In the genomic region with DNA sequence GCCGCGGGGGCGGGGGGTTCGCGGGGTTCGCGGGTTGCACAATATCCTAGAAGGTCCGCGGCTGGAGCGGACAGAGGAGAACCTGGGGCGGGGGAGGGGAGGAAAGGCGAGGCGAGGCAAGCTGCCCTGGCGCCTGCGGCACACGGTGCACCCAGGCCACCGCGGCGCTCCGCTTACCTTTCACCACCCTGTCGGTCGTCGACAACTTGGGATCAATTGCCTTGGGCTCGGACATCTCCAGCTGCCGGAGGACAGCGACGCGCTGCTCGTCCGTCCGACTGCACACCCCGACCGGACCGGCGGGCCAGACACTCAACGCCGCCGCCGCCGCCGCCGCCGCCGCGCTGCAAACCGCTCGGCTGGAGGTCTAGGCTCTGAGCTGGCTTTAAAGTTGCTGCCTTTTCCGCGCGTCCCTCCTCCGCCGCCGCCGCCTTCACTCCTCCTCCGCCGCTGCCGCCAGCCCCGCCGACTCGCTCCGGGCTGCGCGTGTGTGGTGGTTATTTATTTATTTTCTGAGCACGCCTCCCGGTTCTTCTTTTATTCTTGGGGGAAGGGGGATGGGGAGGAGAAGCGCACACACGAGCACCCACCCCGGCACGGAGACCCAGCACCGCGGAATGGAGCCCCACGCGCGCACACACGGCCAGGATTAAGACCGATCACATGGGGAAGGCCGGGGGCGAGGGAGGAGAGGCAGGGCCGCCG, we compare ENCODE assay signal across 8 cellular contexts. TPM values are rescaled to one million over a fixed set of nuclear protein-coding genes. Genes with fewer than 3 reads are reported as not detected.
DNase-seq lines count a peak whose midpoint lies in the region; ATAC-seq, FAIRE-seq and TF ChIP-seq lines count a peak whose summit lies in the region.

No MANE protein-coding gene starts in this region.

- ATAC-seq in activated CD4-positive, CD25-positive, alpha-beta regulatory T cell treated with anti-CD3 and anti-CD28 coated beads, Interleukin-2, amount 50 U/mL, for 24 hours: peak; percentile 4 to 12

- peaks cover 1 to 25% (median 15%) of the 10 kb centered on the region in 4 donors for H3K4me1 ChIP-seq in liver (ENCODE audit: control insufficient read depth in 4 of 4, insufficient read depth in 4 of 4, low read length in 3 of 4)

- H3K9me3 ChIP-seq in liver (ENCODE audit: control insufficient read depth in 4 of 4, low read length in 3 of 4): no peaks in the 10 kb centered on the region

- H3K4me3 ChIP-seq in coronary artery (peak overlapping the region; percentile 98), liver (ENCODE audit: low read depth in 1 of 3, low read length in 3 of 3) (peak overlapping the region; percentile 65 to 96 (median 87))

- FAIRE-seq in GM12891 (lab: Jason Lieb, UNC): peak; percentile 33

- peak; percentile 34 for DNase-seq in GM12891 (ENCODE audit: insufficient read length, low spot score)
- peak; percentile 27 for DNase-seq in HEK293T (ENCODE audit: extremely low spot score)
- DNase-seq in NAMALWA (ENCODE audit: low spot score): peak; percentile 73
- peak; percentile 83 for DNase-seq in coronary artery (ENCODE audit: low spot score)
- peak; percentile 51 for DNase-seq in stimulated activated CD4-positive, alpha-beta T cell treated with anti-CD3 and anti-CD28 coated beads, Interleukin-4, amount 100 ng/mL, for 24 hours
- DNase-seq in amniotic stem cell (lab: John Stamatoyannopoulos, UW): no peak

- H3K27me3 ChIP-seq in liver (ENCODE audit: control insufficient read depth in 4 of 4, insufficient read depth in 4 of 4, low read length in 3 of 4): no peaks in the 10 kb centered on the region

- H3K27ac ChIP-seq in coronary artery: peak overlapping the region; percentile 83 to 99
- peak overlapping the region; percentile 93 to 97 for H3K27ac ChIP-seq in liver (ENCODE audit: low read depth in 1 of 2, low read length in 2 of 2)

- H3K36me3 ChIP-seq in liver (ENCODE audit: control insufficient read depth in 4 of 4, insufficient read depth in 3 of 4, low read depth in 1 of 4, low read length in 3 of 4): no peaks in the 10 kb centered on the region

- TF ChIP-seq POLR2A in GM12891 (IDR thresholded peaks at IDR 0.05; ENCODE audit: low read depth, low read length): no peak

- POLR2A ChIA-PET in HEK293T (lab: Yijun Ruan, JAX): interaction anchor here (1.4 to 1.9 kb wide), 2 partner anchors 9 to 10 kb away, joined by 4 to 7 read pairs; no protein-coding TSS in a partner anchor

- CTCF ChIA-PET in HEK293T (lab: Yijun Ruan, JAX): no interaction called here

- no peak for TF ChIP-seq CTCF in coronary artery (IDR thresholded peaks at IDR 0.05)
- TF ChIP-seq CTCF in liver (IDR thresholded peaks at IDR 0.05; ENCODE audit: low read depth, low read length, missing input control): no peak

- H3K9ac ChIP-seq in liver (ENCODE audit: low read depth in 1 of 2, low read length in 2 of 2): peak overlapping the region; percentile 29 to 49

- WGBS in liver: under 1% methylated on average over 80 of the region's 80 CpGs

- TF ChIP-seq RAD21 in liver (IDR thresholded peaks at IDR 0.05): peak in 1 of 2 donors; percentile 11

TF ChIP-seq in GM12891, 5 proteins besides CTCF, POLR2A, EP300 and RAD21:
- TF ChIP-seq POU2F2 (IDR thresholded peaks at IDR 0.05; ENCODE audit: low read depth, low read length) (no peak), SPI1 (IDR thresholded peaks at IDR 0.05; ENCODE audit: low read depth, low read length) (peak; percentile 15; the same call in 1 of the 2 replicates), POLR2AphosphoS5 (IDR thresholded peaks at IDR 0.05; ENCODE audit: low read depth, low read length) (no peak), PAX5 (IDR thresholded peaks at IDR 0.05; ENCODE audit: insufficient read depth, low read length, severe bottlenecking) (no peak), TAF1 (IDR thresholded peaks at IDR 0.05; ENCODE audit: low read depth, low read length) (no peak)

TF ChIP-seq in HEK293T, 16 proteins besides CTCF, POLR2A, EP300 and RAD21:
- TF ChIP-seq CTBP1 (IDR thresholded peaks at IDR 0.05; ENCODE audit: borderline replicate concordance) (no peak), LEF1 (IDR thresholded peaks at IDR 0.05; ENCODE audit: borderline replicate concordance) (no peak), L3MBTL2 (conservative IDR thresholded peaks at IDR 0.05) (no peak), NFRKB (IDR thresholded peaks at IDR 0.05) (no peak), FOXK2 (IDR thresholded peaks at IDR 0.05) (no peak), HDGF (IDR thresholded peaks at IDR 0.05; ENCODE audit: borderline replicate concordance) (no peak), ZNF384 (IDR thresholded peaks at IDR 0.05) (no peak), ARNT (IDR thresholded peaks at IDR 0.05) (no peak), TARDBP (IDR thresholded peaks at IDR 0.05) (no peak), FOXA1 (IDR thresholded peaks at IDR 0.05) (no peak), FOXM1 (IDR thresholded peaks at IDR 0.05; ENCODE audit: borderline replicate concordance) (no peak), SUZ12 (IDR thresholded peaks at IDR 0.05) (no peak), SP1 (IDR thresholded peaks at IDR 0.05) (no peak), ELF4 (IDR thresholded peaks at IDR 0.05) (no peak), BHLHE40 (IDR thresholded peaks at IDR 0.05; ENCODE audit: borderline replicate concordance) (no peak)
- TF ChIP-seq, protein P1, sequence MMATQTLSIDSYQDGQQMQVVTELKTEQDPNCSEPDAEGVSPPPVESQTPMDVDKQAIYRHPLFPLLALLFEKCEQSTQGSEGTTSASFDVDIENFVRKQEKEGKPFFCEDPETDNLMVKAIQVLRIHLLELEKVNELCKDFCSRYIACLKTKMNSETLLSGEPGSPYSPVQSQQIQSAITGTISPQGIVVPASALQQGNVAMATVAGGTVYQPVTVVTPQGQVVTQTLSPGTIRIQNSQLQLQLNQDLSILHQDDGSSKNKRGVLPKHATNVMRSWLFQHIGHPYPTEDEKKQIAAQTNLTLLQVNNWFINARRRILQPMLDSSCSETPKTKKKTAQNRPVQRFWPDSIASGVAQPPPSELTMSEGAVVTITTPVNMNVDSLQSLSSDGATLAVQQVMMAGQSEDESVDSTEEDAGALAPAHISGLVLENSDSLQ (IDR thresholded peaks at IDR 0.05): no peak

TF ChIP-seq in liver, 16 proteins besides CTCF, POLR2A, EP300 and RAD21 (continues in another document):
- no peak for TF ChIP-seq FOXA2 (IDR thresholded peaks at IDR 0.05)
- no peak for TF ChIP-seq HNF4G (IDR thresholded peaks at IDR 0.05)
- no peak for TF ChIP-seq TAF1 (conservative IDR thresholded peaks at IDR 0.05)
- no peak for TF ChIP-seq JUND (IDR thresholded peaks at IDR 0.05)
- no peak for TF ChIP-seq EGR1 (IDR thresholded peaks at IDR 0.05; ENCODE audit: low read depth in 2 of 2)
- no peak for TF ChIP-seq NR2F2 (IDR thresholded peaks at IDR 0.05)
- no peak for TF ChIP-seq HNF4A (conservative IDR thresholded peaks at IDR 0.05)
- TF ChIP-seq, protein P2, sequence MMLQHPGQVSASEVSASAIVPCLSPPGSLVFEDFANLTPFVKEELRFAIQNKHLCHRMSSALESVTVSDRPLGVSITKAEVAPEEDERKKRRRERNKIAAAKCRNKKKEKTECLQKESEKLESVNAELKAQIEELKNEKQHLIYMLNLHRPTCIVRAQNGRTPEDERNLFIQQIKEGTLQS (IDR thresholded peaks at IDR 0.05): no peak
- TF ChIP-seq FOXA1 (IDR thresholded peaks at IDR 0.05): no peak
- no peak for TF ChIP-seq SP1 (IDR thresholded peaks at IDR 0.05)
- TF ChIP-seq, protein P3, sequence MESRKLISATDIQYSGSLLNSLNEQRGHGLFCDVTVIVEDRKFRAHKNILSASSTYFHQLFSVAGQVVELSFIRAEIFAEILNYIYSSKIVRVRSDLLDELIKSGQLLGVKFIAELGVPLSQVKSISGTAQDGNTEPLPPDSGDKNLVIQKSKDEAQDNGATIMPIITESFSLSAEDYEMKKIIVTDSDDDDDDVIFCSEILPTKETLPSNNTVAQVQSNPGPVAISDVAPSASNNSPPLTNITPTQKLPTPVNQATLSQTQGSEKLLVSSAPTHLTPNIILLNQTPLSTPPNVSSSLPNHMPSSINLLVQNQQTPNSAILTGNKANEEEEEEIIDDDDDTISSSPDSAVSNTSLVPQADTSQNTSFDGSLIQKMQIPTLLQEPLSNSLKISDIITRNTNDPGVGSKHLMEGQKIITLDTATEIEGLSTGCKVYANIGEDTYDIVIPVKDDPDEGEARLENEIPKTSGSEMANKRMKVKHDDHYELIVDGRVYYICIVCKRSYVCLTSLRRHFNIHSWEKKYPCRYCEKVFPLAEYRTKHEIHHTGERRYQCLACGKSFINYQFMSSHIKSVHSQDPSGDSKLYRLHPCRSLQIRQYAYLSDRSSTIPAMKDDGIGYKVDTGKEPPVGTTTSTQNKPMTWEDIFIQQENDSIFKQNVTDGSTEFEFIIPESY (IDR thresholded peaks at IDR 0.05): no peak
- TF ChIP-seq YY1 (IDR thresholded peaks at IDR 0.05): no peak
- TF ChIP-seq, protein P4, sequence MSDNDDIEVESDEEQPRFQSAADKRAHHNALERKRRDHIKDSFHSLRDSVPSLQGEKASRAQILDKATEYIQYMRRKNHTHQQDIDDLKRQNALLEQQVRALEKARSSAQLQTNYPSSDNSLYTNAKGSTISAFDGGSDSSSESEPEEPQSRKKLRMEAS (IDR thresholded peaks at IDR 0.05): no peak
- TF ChIP-seq, protein P5, sequence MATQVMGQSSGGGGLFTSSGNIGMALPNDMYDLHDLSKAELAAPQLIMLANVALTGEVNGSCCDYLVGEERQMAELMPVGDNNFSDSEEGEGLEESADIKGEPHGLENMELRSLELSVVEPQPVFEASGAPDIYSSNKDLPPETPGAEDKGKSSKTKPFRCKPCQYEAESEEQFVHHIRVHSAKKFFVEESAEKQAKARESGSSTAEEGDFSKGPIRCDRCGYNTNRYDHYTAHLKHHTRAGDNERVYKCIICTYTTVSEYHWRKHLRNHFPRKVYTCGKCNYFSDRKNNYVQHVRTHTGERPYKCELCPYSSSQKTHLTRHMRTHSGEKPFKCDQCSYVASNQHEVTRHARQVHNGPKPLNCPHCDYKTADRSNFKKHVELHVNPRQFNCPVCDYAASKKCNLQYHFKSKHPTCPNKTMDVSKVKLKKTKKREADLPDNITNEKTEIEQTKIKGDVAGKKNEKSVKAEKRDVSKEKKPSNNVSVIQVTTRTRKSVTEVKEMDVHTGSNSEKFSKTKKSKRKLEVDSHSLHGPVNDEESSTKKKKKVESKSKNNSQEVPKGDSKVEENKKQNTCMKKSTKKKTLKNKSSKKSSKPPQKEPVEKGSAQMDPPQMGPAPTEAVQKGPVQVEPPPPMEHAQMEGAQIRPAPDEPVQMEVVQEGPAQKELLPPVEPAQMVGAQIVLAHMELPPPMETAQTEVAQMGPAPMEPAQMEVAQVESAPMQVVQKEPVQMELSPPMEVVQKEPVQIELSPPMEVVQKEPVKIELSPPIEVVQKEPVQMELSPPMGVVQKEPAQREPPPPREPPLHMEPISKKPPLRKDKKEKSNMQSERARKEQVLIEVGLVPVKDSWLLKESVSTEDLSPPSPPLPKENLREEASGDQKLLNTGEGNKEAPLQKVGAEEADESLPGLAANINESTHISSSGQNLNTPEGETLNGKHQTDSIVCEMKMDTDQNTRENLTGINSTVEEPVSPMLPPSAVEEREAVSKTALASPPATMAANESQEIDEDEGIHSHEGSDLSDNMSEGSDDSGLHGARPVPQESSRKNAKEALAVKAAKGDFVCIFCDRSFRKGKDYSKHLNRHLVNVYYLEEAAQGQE (IDR thresholded peaks at IDR 0.05): no peak

RNA-seq across cellular contexts. Expression of a gene that starts 0.6 kb away (rescaled TPM):
- polyA plus RNA-seq in GM12891 (2012; ENCODE audit: low read depth, missing spikeins): 3.6 TPM
- total RNA-seq in liver: 10 to 100 TPM; 14.5 to 18.2 TPM
- 10 to 100 TPM in 1 of 2 donors, 1 to 10 TPM in 1; 3.6 to 14.0 TPM for polyA plus RNA-seq in liver
